9 cellular contexts compared by ENCODE assay signal in genomic region chr1:116544588-116545358, GRCh38. TPM values are rescaled to one million over a fixed set of nuclear protein-coding genes. Genes with fewer than 3 reads are reported as not detected.
DNase-seq lines count a peak whose midpoint lies in the region; ATAC-seq and TF ChIP-seq lines count a peak whose summit lies in the region.
"Had no signal": no experiment of that assay in that cellular context is flagged by ENCODE, and none has a peak within 500 bp of the region (broad histone marks: within the 10 kb centered on the region; RNA-seq: fewer than 3 reads in every experiment).

No MANE protein-coding gene starts in this region.

- H3K36me3 ChIP-seq in GM06990 (ENCODE audit: control insufficient read depth, insufficient read depth, low read length) (peaks cover 16% of the 10 kb centered on the region), tibial nerve (peaks cover 3 to 50% (median 5%) of the 10 kb centered on the region in 3 donors), neuronal stem cell (replicated peaks in 1 of 2; ENCODE audit: control insufficient read depth in 2 of 2, insufficient read depth in 2 of 2, low read length in 2 of 2) (peaks cover 1 to 5% of the 10 kb centered on the region in 2 donors), mesenchymal stem cell (ENCODE audit: control insufficient read depth in 1 of 2, insufficient read depth in 2 of 2, low read depth in 1 of 2, low read length in 2 of 2) (peaks cover 4 to 21% of the 10 kb centered on the region in 2 experiments)

- TF ChIP-seq POLR2A in tibial nerve (IDR thresholded peaks at IDR 0.05): no peak

- peak; percentile 56 for ATAC-seq in GM19397 (IDR thresholded peaks at IDR 0.05; ENCODE audit: unreplicated experiment)
- peak; percentile 46 for ATAC-seq in HG03108 (IDR thresholded peaks at IDR 0.05; ENCODE audit: unreplicated experiment)

- no peak overlapping the region for H2BK15ac ChIP-seq in neuronal stem cell (ENCODE audit: low read length)
- H2BK15ac ChIP-seq in mesenchymal stem cell (ENCODE audit: low read depth, poor library complexity, severe bottlenecking): no peak overlapping the region

- H3K4me2 ChIP-seq in neuronal stem cell (ENCODE audit: insufficient read depth, low read length, poor library complexity, severe bottlenecking): no peak overlapping the region
- no peak overlapping the region for H3K4me2 ChIP-seq in mesenchymal stem cell (ENCODE audit: low read length, poor library complexity, severe bottlenecking)

- H3K9ac ChIP-seq in neuronal stem cell (ENCODE audit: low read depth, low read length, poor library complexity): no peak overlapping the region
- H3K9ac ChIP-seq in mesenchymal stem cell (ENCODE audit: low read length): no peak overlapping the region

- no peak overlapping the region for H2AK5ac ChIP-seq in neuronal stem cell (ENCODE audit: low read depth, low read length)
- no peak overlapping the region for H2AK5ac ChIP-seq in mesenchymal stem cell (ENCODE audit: low read length, severe bottlenecking)

- H2BK120ac ChIP-seq in neuronal stem cell (ENCODE audit: low read depth, low read length): no peak overlapping the region
- no peak overlapping the region for H2BK120ac ChIP-seq in mesenchymal stem cell (ENCODE audit: low read depth, low read length)

- H3K9me3 ChIP-seq in tibial nerve (no peaks in the 10 kb centered on the region), neuronal stem cell (replicated peaks in 1 of 2; ENCODE audit: control insufficient read depth in 2 of 2, insufficient read depth in 1 of 2, low read depth in 1 of 2, low read length in 2 of 2) (peaks cover 0 to 2% of the 10 kb centered on the region in 2 donors), mesenchymal stem cell (ENCODE audit: control insufficient read depth, low read length) (no peaks in the 10 kb centered on the region)

- H2BK5ac ChIP-seq in neuronal stem cell (ENCODE audit: low read length) (no peak overlapping the region), mesenchymal stem cell (ENCODE audit: low read depth, low read length, poor library complexity, severe bottlenecking) (no peak overlapping the region)

- H3K27ac ChIP-seq in tibial nerve (no peak overlapping the region), neuronal stem cell (replicated peaks; ENCODE audit: low read length) (no peak overlapping the region), mesenchymal stem cell (ENCODE audit: low read length, poor library complexity, severe bottlenecking) (no peak overlapping the region)

- H3K4me3 ChIP-seq in GM06990 (replicated peaks; ENCODE audit: low read depth, low read length): peak overlapping the region; percentile 21
- H3K4me3 ChIP-seq in tibial nerve: no peak overlapping the region
- no peak overlapping the region for H3K4me3 ChIP-seq in neuronal stem cell (ENCODE audit: low read length in 2 of 2)
- H3K4me3 ChIP-seq in mesenchymal stem cell (ENCODE audit: insufficient read depth in 1 of 2, low read depth in 1 of 2, low read length in 2 of 2): no peak overlapping the region

- H3K27me3 ChIP-seq in GM06990 (replicated peaks; ENCODE audit: control insufficient read depth, insufficient read depth, low read length) (no peaks in the 10 kb centered on the region), tibial nerve (no peaks in the 10 kb centered on the region), neuronal stem cell (ENCODE audit: control insufficient read depth in 3 of 3, insufficient read depth in 3 of 3, low read depth in 1 of 3, low read length in 3 of 3) (peaks cover 0 to 3% (median 0%) of the 10 kb centered on the region in 3 experiments), mesenchymal stem cell (ENCODE audit: control insufficient read depth in 1 of 2, insufficient read depth in 1 of 2, low read length in 2 of 2) (no peaks in the 10 kb centered on the region)

- TF ChIP-seq CTCF in GM06990 (IDR thresholded peaks at IDR 0.05; ENCODE audit: insufficient read depth, low read length, poor library complexity, severe bottlenecking): no peak
- no peak for TF ChIP-seq CTCF in tibial nerve (IDR thresholded peaks at IDR 0.05)

- H4K91ac ChIP-seq in neuronal stem cell (ENCODE audit: low read depth, low read length, poor library complexity): no peak overlapping the region
- no peak overlapping the region for H4K91ac ChIP-seq in mesenchymal stem cell (ENCODE audit: low read length)

- peak overlapping the region; percentile 72 for H3K4me3 Mint-ChIP-seq in activated naive CD8-positive, alpha-beta T cell

- H4K8ac ChIP-seq in neuronal stem cell (ENCODE audit: low read depth, low read length) (no peak overlapping the region), mesenchymal stem cell (ENCODE audit: low read length) (no peak overlapping the region)

- TF ChIP-seq EP300 in tibial nerve (IDR thresholded peaks at IDR 0.05): no peak

- H2AFZ ChIP-seq in neuronal stem cell (ENCODE audit: low read length) (no peak overlapping the region), mesenchymal stem cell (ENCODE audit: low read depth, low read length) (no peak overlapping the region)

- no peak overlapping the region for H3K4ac ChIP-seq in neuronal stem cell (ENCODE audit: low read length)
- no peak overlapping the region for H3K4ac ChIP-seq in mesenchymal stem cell (ENCODE audit: low read depth in 1 of 2, low read length in 2 of 2)

- no peak overlapping the region for H3K23ac ChIP-seq in neuronal stem cell (ENCODE audit: low read depth, low read length, poor library complexity)
- no peak overlapping the region for H3K23ac ChIP-seq in mesenchymal stem cell (ENCODE audit: low read length in 2 of 2)

- DNase-seq in GM06990 (ENCODE audit: extremely low read depth, insufficient read length): peak; percentile 83
- no peak for DNase-seq in NK-92 (lab: John Stamatoyannopoulos, UW; ENCODE audit: unreplicated experiment)
- no peak for DNase-seq in tibial nerve (ENCODE audit: low spot score in 2 of 2)
- no peak for DNase-seq in neuronal stem cell (ENCODE audit: low spot score)
- no peak for DNase-seq in mesenchymal stem cell
- DNase-seq: cortex of kidney had no signal

- peak overlapping the region; percentile 97 for H3K27ac Mint-ChIP-seq in activated naive CD8-positive, alpha-beta T cell

- H3K36me3 Mint-ChIP-seq in activated naive CD8-positive, alpha-beta T cell: peaks cover 28% of the 10 kb centered on the region

- no peaks in the 10 kb centered on the region for H3K27me3 Mint-ChIP-seq in activated naive CD8-positive, alpha-beta T cell

- H2BK12ac ChIP-seq in neuronal stem cell (ENCODE audit: low read length) (no peak overlapping the region), mesenchymal stem cell (ENCODE audit: low read length in 2 of 2) (no peak overlapping the region)

- no peaks in the 10 kb centered on the region for H3K9me3 Mint-ChIP-seq in activated naive CD8-positive, alpha-beta T cell (ENCODE audit: low read depth)

- peaks cover 32% of the 10 kb centered on the region for H3K4me1 Mint-ChIP-seq in activated naive CD8-positive, alpha-beta T cell (ENCODE audit: low read depth)

- H3K18ac ChIP-seq in neuronal stem cell (ENCODE audit: low read length): no peak overlapping the region
- no peak overlapping the region for H3K18ac ChIP-seq in mesenchymal stem cell (ENCODE audit: low read depth in 1 of 2, low read length in 2 of 2)

- H3K4me1 ChIP-seq in tibial nerve: no peaks in the 10 kb centered on the region
- H3K4me1 ChIP-seq in neuronal stem cell (ENCODE audit: control insufficient read depth in 2 of 2, insufficient read depth in 1 of 2, low read depth in 1 of 2, low read length in 2 of 2): peaks cover 0 to 3% of the 10 kb centered on the region in 2 donors
- H3K4me1 ChIP-seq in mesenchymal stem cell (ENCODE audit: control insufficient read depth, insufficient read depth, low read depth, low read length): no peaks in the 10 kb centered on the region

- 89 to 93% methylated on average over 7 to 8 of the region's 8 CpGs for WGBS in tibial nerve, 2 donors
- no CpG with 5 or more reads among the region's 8 CpGs for WGBS in neuronal stem cell (ENCODE audit: extremely low coverage in 2 of 2, insufficient read length in 2 of 2, insufficient replicate concordance in 1 of 2), 2 donors
- 94% methylated on average over 8 of the region's 8 CpGs for WGBS in mesenchymal stem cell

- H3K79me1 ChIP-seq in neuronal stem cell (ENCODE audit: low read depth, low read length) (no peaks in the 10 kb centered on the region), mesenchymal stem cell (replicated peaks; ENCODE audit: low read length, poor library complexity, severe bottlenecking) (peaks cover 14% of the 10 kb centered on the region)

- H3K14ac ChIP-seq in neuronal stem cell (ENCODE audit: low read length): no peak overlapping the region
- no peak overlapping the region for H3K14ac ChIP-seq in mesenchymal stem cell (ENCODE audit: low read length in 2 of 2)

RNA-seq across cellular contexts. Expression of gene CD58, which starts 26.1 kb away (rescaled TPM):
- 10 to 100 TPM; 15.9 to 36.0 (median 21.8) TPM for total RNA-seq in tibial nerve
- polyA plus RNA-seq in neuronal stem cell (2013, experiment 1 of 2): 5.0 TPM
- 4.9 TPM for polyA plus RNA-seq in neuronal stem cell (2013, experiment 2 of 2)
- polyA plus RNA-seq in mesenchymal stem cell (2013, experiment 1 of 2): 10.5 TPM
- polyA plus RNA-seq in mesenchymal stem cell (2013, experiment 2 of 2): 10.6 TPM
